In genomic region chr9:107330420-107330819, GRCh38 we compare ENCODE assay signal across 1 cellular context.
TF ChIP-seq lines count a peak whose summit lies in the region.

No MANE protein-coding gene starts in this region.

TF ChIP-seq in endothelial cell of umbilical vein, 7 proteins besides CTCF, POLR2A, EP300 and RAD21:
- no peak for TF ChIP-seq FOS (IDR thresholded peaks at IDR 0.05; ENCODE audit: borderline replicate concordance, insufficient read depth, low read length)
- no peak for TF ChIP-seq EZH2 (IDR thresholded peaks at IDR 0.05; ENCODE audit: borderline replicate concordance, low read depth, low read length, severe bottlenecking)
- no peak for TF ChIP-seq JUN (IDR thresholded peaks at IDR 0.05; ENCODE audit: borderline replicate concordance, insufficient read depth, insufficient read length, low read depth)
- no peak for TF ChIP-seq GATA2 (IDR thresholded peaks at IDR 0.05; ENCODE audit: insufficient read depth, insufficient read length, low read depth, low read length)
- TF ChIP-seq POLR2AphosphoS5 (IDR thresholded peaks at IDR 0.05; ENCODE audit: insufficient read depth, low read depth, low read length), result no peak
TF ChIP-seq in endothelial cell of umbilical vein: peak in this region for 0.
